ENCODE assay signal across 22 cellular contexts in the genomic region with DNA sequence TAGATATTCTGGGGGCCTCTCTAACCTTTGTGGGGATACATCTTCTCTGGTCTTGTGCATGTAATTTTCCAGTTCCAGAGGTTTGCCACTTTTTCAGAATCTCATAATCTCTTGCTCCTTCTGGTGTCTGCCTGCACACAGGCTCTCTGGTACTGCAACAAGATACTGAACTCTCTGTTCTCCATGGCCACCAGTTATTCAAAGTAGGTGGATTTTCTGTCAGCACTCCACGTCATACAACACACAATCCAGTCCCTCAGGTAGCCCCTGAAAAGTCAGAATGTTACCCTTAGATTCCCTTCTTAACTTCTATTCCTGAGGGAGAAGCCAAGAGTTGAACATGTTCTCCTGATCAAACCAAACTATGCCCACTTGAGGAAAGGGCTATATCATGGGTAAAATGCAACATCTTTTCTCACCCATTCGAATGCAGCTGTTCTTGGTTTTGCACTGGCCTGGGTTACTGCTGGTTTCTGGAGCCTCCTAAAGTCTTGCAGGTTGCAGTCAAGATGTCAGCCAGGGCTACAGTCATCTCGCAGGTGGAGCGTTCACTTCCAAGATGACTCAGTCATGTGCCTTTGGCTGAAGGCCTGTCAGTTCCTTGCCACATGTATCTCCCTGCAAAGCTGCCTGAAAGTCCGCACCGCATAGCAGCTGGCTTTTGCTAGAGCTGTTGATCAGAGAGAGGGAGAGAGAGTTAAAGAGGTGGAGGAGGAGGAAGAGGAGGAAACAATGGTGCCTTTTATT. TPM values are rescaled to one million over a fixed set of nuclear protein-coding genes. Genes with fewer than 3 reads are reported as not detected.
"Had no signal": no experiment of that assay in that cellular context is flagged by ENCODE, and none has a peak within 500 bp of the region (broad histone marks: within the 10 kb centered on the region; RNA-seq: fewer than 3 reads in every experiment).

No MANE protein-coding gene starts in this region.

- H2AFZ ChIP-seq: parathyroid adenoma had no signal

- DNase-seq: activated CD4-positive, alpha-beta T cell treated with anti-CD3 and anti-CD28 coated beads, Interleukin-2, amount 10 ng/mL, durations not matched to agents 7 days and 5 days; activated CD4-positive, CD25-positive, alpha-beta regulatory T cell; activated CD8-positive, alpha-beta memory T cell treated with anti-CD3 and anti-CD28 coated beads, Interleukin-2, amount 50 U/mL, for 48 hours; activated gamma-delta T cell; activated naive CD8-positive, alpha-beta T cell treated with anti-CD3 and anti-CD28 coated beads for 36 hours; activated T-cell treated with anti-CD3 and anti-CD28 coated beads, Interleukin-2, amount 50 U/mL, for 72 hours; cortex of kidney; effector memory CD4-positive, alpha-beta T cell; foreskin keratinocyte; glutamatergic neuron; hypothalamus; left ventricle myocardium inferior; mucosa of descending colon; naive thymus-derived CD4-positive, alpha-beta T cell; retina; stimulated activated CD4-positive, alpha-beta T cell treated with anti-CD3 and anti-CD28 coated beads, Interleukin-4, amount 100 ng/mL, for 24 hours; stimulated activated CD8-positive, alpha-beta memory T cell treated with anti-CD3 and anti-CD28 coated beads, Interleukin-4, amount 100 ng/mL, for 48 hours; stimulated activated naive CD4-positive, alpha-beta T cell treated with Interleukin-2 at 50 U/mL for 16 hours; trophoblast cell had no signal

- H3K4me3 ChIP-seq: left ventricle myocardium inferior, mucosa of descending colon, suprapubic skin had no signal

- H3K27ac ChIP-seq: foreskin keratinocyte, left ventricle myocardium inferior, parathyroid adenoma, suprapubic skin had no signal

- H3K9me3 ChIP-seq: left ventricle myocardium inferior, suprapubic skin had no signal

- H3K79me2 ChIP-seq: parathyroid adenoma had no signal

- H3K36me3 ChIP-seq: left ventricle myocardium inferior, suprapubic skin had no signal

- H3K9ac ChIP-seq: parathyroid adenoma had no signal

- H3K4me1 ChIP-seq: foreskin keratinocyte, left ventricle myocardium inferior, parathyroid adenoma, suprapubic skin had no signal

- H3K27me3 ChIP-seq: foreskin keratinocyte, suprapubic skin had no signal

- ATAC-seq: activated T-cell treated with anti-CD3 and anti-CD28 coated beads, Interleukin-2, amount 50 U/mL, for 72 hours; foreskin keratinocyte; mucosa of descending colon; naive thymus-derived CD4-positive, alpha-beta T cell had no signal

RNA-seq across cellular contexts. Expression of gene TUBA3C, which starts 57.7 kb away (rescaled TPM):
- total RNA-seq: activated CD4-positive, alpha-beta T cell treated with anti-CD3 and anti-CD28 coated beads, Interleukin-2, amount 10 ng/mL, durations not matched to agents 7 days and 5 days; activated naive CD8-positive, alpha-beta T cell treated with anti-CD3 and anti-CD28 coated beads for 36 hours; activated T-cell treated with anti-CD3 and anti-CD28 coated beads, Interleukin-2, amount 50 U/mL, for 72 hours; foreskin keratinocyte; kidney epithelial cell; left ventricle myocardium inferior; mucosa of descending colon; naive thymus-derived CD4-positive, alpha-beta T cell; suprapubic skin had no signal
- polyA plus RNA-seq: foreskin keratinocyte; naive thymus-derived CD4-positive, alpha-beta T cell had no signal
